Comparison of ENCODE assay signal across 9 cellular contexts in genomic region chr5:65190328-65191053, GRCh38.
DNase-seq lines count a peak whose midpoint lies in the region; ATAC-seq, FAIRE-seq and TF ChIP-seq lines count a peak whose summit lies in the region.
"Had no signal": no experiment of that assay in that cellular context is flagged by ENCODE, and none has a peak within 500 bp of the region (broad histone marks: within the 10 kb centered on the region; RNA-seq: fewer than 3 reads in every experiment).

No MANE protein-coding gene starts in this region.

- BruUV-seq in PC-3 (replicated peaks; lab: Mats Ljungman, UMichigan), result no TSS peak

- CTCF ChIA-PET in PC-3 (lab: Charles Lee), result no interaction called here
- CTCF ChIA-PET in CD4-positive, alpha-beta memory T cell (lab: Charles Lee; ENCODE audit: partially characterized antibody), result no interaction called here

- H3K4me1 ChIP-seq in PC-3 (ENCODE audit: insufficient read depth, low read length) (peaks cover 23% of the 10 kb centered on the region), lower lobe of right lung (no peaks in the 10 kb centered on the region)
- no peaks in the 10 kb centered on the region for H3K4me1 ChIP-seq in CD4-positive, alpha-beta memory T cell (ENCODE audit: insufficient read depth, low read length)
- H3K4me1 ChIP-seq: body of pancreas had no signal

- no peak overlapping the region for H3K4me3 Mint-ChIP-seq in CD4-positive, alpha-beta memory T cell
- no peak overlapping the region for H3K4me3 Mint-ChIP-seq in naive thymus-derived CD8-positive, alpha-beta T cell

- H3K36me3 ChIP-seq in PC-3 (ENCODE audit: low read depth, low read length) (peaks cover 3% of the 10 kb centered on the region), lower lobe of right lung (no peaks in the 10 kb centered on the region)
- no peaks in the 10 kb centered on the region for H3K36me3 ChIP-seq in CD4-positive, alpha-beta memory T cell (ENCODE audit: insufficient read depth, low read length)

- H3K9me3 Mint-ChIP-seq in CD4-positive, alpha-beta memory T cell, result no peaks in the 10 kb centered on the region
- H3K9me3 Mint-ChIP-seq in naive thymus-derived CD8-positive, alpha-beta T cell, result no peaks in the 10 kb centered on the region

- H3K9me3 ChIP-seq in PC-3 (ENCODE audit: low read length) (no peaks in the 10 kb centered on the region), lower lobe of right lung (no peaks in the 10 kb centered on the region)
- no peaks in the 10 kb centered on the region for H3K9me3 ChIP-seq in CD4-positive, alpha-beta memory T cell (ENCODE audit: control insufficient read depth in 1 of 2, low read length in 2 of 2)
- H3K9me3 ChIP-seq: body of pancreas had no signal

- peaks cover 0 to 3% of the 10 kb centered on the region in 2 donors for H3K36me3 Mint-ChIP-seq in CD4-positive, alpha-beta memory T cell
- H3K36me3 Mint-ChIP-seq in naive thymus-derived CD8-positive, alpha-beta T cell, result peaks cover 2 to 16% (median 3%) of the 10 kb centered on the region in 3 donors

- TF ChIP-seq CTCF in PC-3 (conservative IDR thresholded peaks at IDR 0.05; ENCODE audit: low read depth, low read length), result no peak
- no peak for TF ChIP-seq CTCF in lower lobe of right lung (IDR thresholded peaks at IDR 0.05)

- peak overlapping the region; percentile 58 for H3K27ac ChIP-seq in PC-3 (ENCODE audit: low read length)
- no peak overlapping the region for H3K27ac ChIP-seq in CD4-positive, alpha-beta memory T cell (ENCODE audit: low read depth, low read length)
- no peak overlapping the region for H3K27ac ChIP-seq in lower lobe of right lung
- H3K27ac ChIP-seq: body of pancreas had no signal

- ATAC-seq in GM21737 (IDR thresholded peaks at IDR 0.05; ENCODE audit: unreplicated experiment) (peak; percentile 48), PC-3 (0 out of 2 replicates have a peak, but pooled peaks have one; percentile 13), lower lobe of right lung (no peak)
- ATAC-seq in naive thymus-derived CD8-positive, alpha-beta T cell, result no peak
- ATAC-seq: body of pancreas had no signal

- no peaks in the 10 kb centered on the region for H4K20me1 ChIP-seq in PC-3 (ENCODE audit: low read length)

- H3K27me3 ChIP-seq in PC-3 (ENCODE audit: low read length), result no peaks in the 10 kb centered on the region
- no peaks in the 10 kb centered on the region for H3K27me3 ChIP-seq in CD4-positive, alpha-beta memory T cell (ENCODE audit: insufficient read depth, low read length)
- H3K27me3 ChIP-seq in lower lobe of right lung (ENCODE audit: low read depth), result no peaks in the 10 kb centered on the region
- H3K27me3 ChIP-seq: body of pancreas had no signal

- no peaks in the 10 kb centered on the region for H3K9me2 ChIP-seq in PC-3 (replicated peaks; ENCODE audit: low read length)

- H3F3A ChIP-seq in PC-3 (ENCODE audit: low read length, unreplicated experiment), result no peaks in the 10 kb centered on the region

- peak; percentile 9; the same call in 1 of the 2 replicates for TF ChIP-seq POLR2A in GM12891 (IDR thresholded peaks at IDR 0.05; ENCODE audit: low read depth, low read length)

- H3K9ac ChIP-seq in PC-3 (ENCODE audit: low read length), result no peak overlapping the region

- peak overlapping the region; percentile 18 for H3K4me2 ChIP-seq in PC-3 (ENCODE audit: low read length)

- peak; percentile 78 for FAIRE-seq in GM12891 (lab: Jason Lieb, UNC)

- H3K27me3 Mint-ChIP-seq in CD4-positive, alpha-beta memory T cell, result peaks cover 0 to 3% of the 10 kb centered on the region in 2 donors
- no peaks in the 10 kb centered on the region for H3K27me3 Mint-ChIP-seq in naive thymus-derived CD8-positive, alpha-beta T cell

- no peak overlapping the region for H3K27ac Mint-ChIP-seq in CD4-positive, alpha-beta memory T cell
- peak overlapping the region in 2 of 10 donors; percentile 3 to 66 for H3K27ac Mint-ChIP-seq in naive thymus-derived CD8-positive, alpha-beta T cell

- POLR2A ChIA-PET in PC-3 (lab: Charles Lee; ENCODE audit: unreplicated experiment), result no interaction called here
- POLR2A ChIA-PET in CD4-positive, alpha-beta memory T cell (lab: Charles Lee; ENCODE audit: partially characterized antibody), result no interaction called here
- POLR2A ChIA-PET in naive thymus-derived CD8-positive, alpha-beta T cell (lab: Charles Lee), result no interaction called here

- H3K4me3 ChIP-seq in PC-3 (ENCODE audit: low read length) (no peak overlapping the region), lower lobe of right lung (no peak overlapping the region)
- H3K4me3 ChIP-seq in CD4-positive, alpha-beta memory T cell (ENCODE audit: low read length in 2 of 2), result no peak overlapping the region
- H3K4me3 ChIP-seq: body of pancreas had no signal

- intact Hi-C loops in PC-3 (cut with micrococcal nuclease) (no loop called here), lower lobe of right lung (cut with DNase I) (no loop called here)
- intact Hi-C loops in CD4-positive, alpha-beta memory T cell (cut with micrococcal nuclease), result no loop called here

- no peaks in the 10 kb centered on the region for H3K79me2 ChIP-seq in PC-3 (ENCODE audit: low read length)

- H2AFZ ChIP-seq in PC-3 (ENCODE audit: low read length), result peak overlapping the region; percentile 11; the same call in 1 of the 2 replicates

- no peaks in the 10 kb centered on the region for H3K4me1 Mint-ChIP-seq in CD4-positive, alpha-beta memory T cell
- peaks cover 0 to 6% (median 1%) of the 10 kb centered on the region in 4 donors for H3K4me1 Mint-ChIP-seq in naive thymus-derived CD8-positive, alpha-beta T cell

- no peak for DNase-seq in GM12891 (ENCODE audit: insufficient read length, low spot score)
- peak; percentile 70 for DNase-seq in PC-3
- DNase-seq in glomerular visceral epithelial cell (ENCODE audit: extremely low spot score), result peak; percentile 82
- DNase-seq in CD4-positive, alpha-beta memory T cell, result no peak
- DNase-seq in naive thymus-derived CD8-positive, alpha-beta T cell, result no peak
- no peak for DNase-seq in lower lobe of right lung
- DNase-seq in ureter (ENCODE audit: low spot score), result no peak
- DNase-seq: body of pancreas had no signal

TF ChIP-seq in GM12891, 5 proteins besides CTCF, POLR2A, EP300 and RAD21:
- TF ChIP-seq POLR2AphosphoS5 (IDR thresholded peaks at IDR 0.05; ENCODE audit: low read depth, low read length) (no peak), SPI1 (IDR thresholded peaks at IDR 0.05; ENCODE audit: low read depth, low read length) (no peak), POU2F2 (IDR thresholded peaks at IDR 0.05; ENCODE audit: low read depth, low read length) (no peak), PAX5 (IDR thresholded peaks at IDR 0.05; ENCODE audit: insufficient read depth, low read length, severe bottlenecking) (no peak), TAF1 (IDR thresholded peaks at IDR 0.05; ENCODE audit: low read depth, low read length) (no peak)

Comparison
In these comparisons a context has a peak if more than half of its experiments do, and no peak if none do; other contexts are left out.
1. DNase-seq: peak in PC-3 (single experiment) and glomerular visceral epithelial cell (single experiment); none in GM12891 (single experiment), CD4-positive, alpha-beta memory T cell (0 of 5), naive thymus-derived CD8-positive, alpha-beta T cell (0 of 10), lower lobe of right lung (single experiment) and ureter (single experiment).
2. ATAC-seq: peak in GM21737 (single experiment) and PC-3 (single experiment); none in naive thymus-derived CD8-positive, alpha-beta T cell (0 of 2) and lower lobe of right lung (0 of 2).